Comparison of ENCODE assay signal across 8 cellular contexts in genomic region chr1:84506729-84507453, GRCh38. TPM values are rescaled to one million over a fixed set of nuclear protein-coding genes. Genes with fewer than 3 reads are reported as not detected.
DNase-seq lines count a peak whose midpoint lies in the region; ATAC-seq, FAIRE-seq and TF ChIP-seq lines count a peak whose summit lies in the region.

No MANE protein-coding gene starts in this region.

- 8 to 15% (median 15%) methylated on average over 26 of the region's 26 CpGs for WGBS in adipose tissue, 3 donors
- under 1% methylated on average over 13 of the region's 26 CpGs for WGBS in HepG2 (ENCODE audit: low lambda C conversion rate)

- H2AFZ ChIP-seq in HepG2 (ENCODE audit: low read length) = peak overlapping the region; percentile 34

- CTCF ChIA-PET in HepG2 (lab: Yijun Ruan, JAX; ENCODE audit: low intra/inter-chr PET ratio, low total read pairs) = no interaction called here

- no peak for TF ChIP-seq EP300 in HepG2 (IDR thresholded peaks at IDR 0.05; ENCODE audit: low read depth in 2 of 2, low read length in 2 of 2)
- no peak for TF ChIP-seq EP300 in HepG2 (CRISPR knock-in tag; IDR thresholded peaks at IDR 0.05; ENCODE audit: borderline replicate concordance)

- H3K27ac ChIP-seq in right atrium auricular region (peak overlapping the region; percentile 97 to 98), adipose tissue (ENCODE audit: low read depth, low read length) (peak overlapping the region; percentile 88), HepG2 (ENCODE audit: extremely low read length, insufficient read depth, low read length) (peak overlapping the region; percentile 99)

- H3K79me2 ChIP-seq in HepG2 (ENCODE audit: insufficient read depth, low read length) = peaks cover 41% of the 10 kb centered on the region

- peak overlapping the region; percentile 99 for H3K9ac ChIP-seq in HepG2 (ENCODE audit: insufficient read depth, low read depth, low read length)

- POLR2A ChIA-PET in HepG2 (lab: Yijun Ruan, JAX) = interaction anchor here (1.0 to 4.9 kb wide), 14 partner anchors 10 to 1064 kb away, joined by 3 to 90 read pairs (median 4); partner anchors contain the start of genes CTBS and RPF1

- H3K4me1 Mint-ChIP-seq in type B pancreatic cell (ENCODE audit: unreplicated experiment) = peaks cover 24% of the 10 kb centered on the region

- H3K27me3 Mint-ChIP-seq in type B pancreatic cell = no peaks in the 10 kb centered on the region

- TF ChIP-seq POLR2A in HepG2 (IDR thresholded peaks at IDR 0.05; ENCODE audit: insufficient read depth in 1 of 2, low read depth in 2 of 2, low read length in 2 of 2) = no peak

- H3K27me3 ChIP-seq in right atrium auricular region (no peaks in the 10 kb centered on the region), HepG2 (ENCODE audit: control insufficient read depth in 1 of 2, insufficient read depth in 2 of 2, low read length in 2 of 2) (no peaks in the 10 kb centered on the region)

- peak; percentile 26 for FAIRE-seq in HepG2 (lab: Jason Lieb, UNC)

- TF ChIP-seq CTCF in right atrium auricular region (IDR thresholded peaks at IDR 0.05) (no peak), HepG2 (CRISPR knock-in tag; IDR thresholded peaks at IDR 0.05) (peak; percentile 23; the same call in 1 of the 2 replicates), type B pancreatic cell (conservative IDR thresholded peaks at IDR 0.05) (no peak)

- H3K27ac Mint-ChIP-seq in type B pancreatic cell = peak overlapping the region; percentile 95

- peak overlapping the region; percentile 70 for H3K4me2 ChIP-seq in HepG2 (ENCODE audit: low read depth, low read length)

- no peak for TF ChIP-seq RAD21 in HepG2 (CRISPR knock-in tag; IDR thresholded peaks at IDR 0.05)

- H4K20me1 ChIP-seq in HepG2 (ENCODE audit: insufficient read depth, low read length) = peaks cover 30% of the 10 kb centered on the region

- H3K4me1 ChIP-seq in right atrium auricular region = peaks cover 0 to 36% of the 10 kb centered on the region in 2 donors
- H3K4me1 ChIP-seq in HepG2 (ENCODE audit: insufficient read depth, low read length) = peaks cover 46% of the 10 kb centered on the region

- H3K9me3 ChIP-seq in right atrium auricular region = peaks cover 0 to 7% of the 10 kb centered on the region in 2 donors
- H3K9me3 ChIP-seq in HepG2 (ENCODE audit: low read length) = no peaks in the 10 kb centered on the region

- H3K9me3 Mint-ChIP-seq in type B pancreatic cell = peaks cover 12% of the 10 kb centered on the region

- H3K4me3 ChIP-seq in right atrium auricular region = peak overlapping the region; percentile 81 to 82
- peak overlapping the region; percentile 92 to 97 (median 97) for H3K4me3 ChIP-seq in HepG2 (replicated peaks in 1 of 3; ENCODE audit: insufficient read depth in 1 of 3, low read depth in 2 of 3, low read length in 3 of 3)

- in situ Hi-C loops in HepG2 (cut with HindIII; ENCODE audit: extremely low pct_ligation_motif_present, low pct_unique_long_range_greater_than_20kb) = loop anchor here (5.0 kb wide), 1 partner anchor 65 kb away; the partner anchor contains the start of gene CTBS

- peaks cover 9% of the 10 kb centered on the region for H3K36me3 Mint-ChIP-seq in type B pancreatic cell

- TSS peak; percentile 52 for BruUV-seq in HepG2 (replicated peaks; lab: Mats Ljungman, UMichigan)

- peak overlapping the region; percentile 94 for H3K4me3 Mint-ChIP-seq in type B pancreatic cell

- no peak for DNase-seq in right atrium auricular region (ENCODE audit: low spot score)
- no peak for DNase-seq in Right ventricle myocardium inferior (ENCODE audit: missing footprints)
- no peak for DNase-seq in HepG2 (ENCODE audit: low spot score)
- no peak for DNase-seq in type B pancreatic cell (ENCODE audit: extremely low spot score, unreplicated experiment)
- no peak for DNase-seq in NCI-H69 (lab: John Stamatoyannopoulos, UW)
- DNase-seq in NCI-H1092 (lab: John Stamatoyannopoulos, UW) = no peak

- intact Hi-C loops in Right ventricle myocardium inferior (cut with DNase I) = loop anchor here (1.0 to 10.0 kb wide), 4 partner anchors 28 to 184 kb away; partner anchors contain the start of genes RPF1 and SSX2IP
- intact Hi-C loops in HepG2 (cut with micrococcal nuclease; ENCODE audit: unreplicated experiment) = loop anchor here (2.0 to 5.0 kb wide), 2 partner anchors 35 to 68 kb away; partner anchors contain the start of gene CTBS

- ATAC-seq in Right ventricle myocardium inferior = no peak
- ATAC-seq in HepG2 = no peak
- no peak for ATAC-seq in HG03025 (IDR thresholded peaks at IDR 0.05; ENCODE audit: low FRiP score, unreplicated experiment)

- no peaks in the 10 kb centered on the region for H3K36me3 ChIP-seq in right atrium auricular region
- peaks cover 0 to 2% of the 10 kb centered on the region in 2 experiments; a peak in 1 of 5 replicates for H3K36me3 ChIP-seq in HepG2 (replicated peaks in 1 of 2; ENCODE audit: control insufficient read depth in 1 of 2, insufficient read depth in 2 of 2, low read length in 2 of 2)

RNA-seq across cellular contexts. Expression of gene GNG5, which starts 0.5 kb away (rescaled TPM):
- 100 to 1,000 TPM; 143 to 198 TPM for total RNA-seq in right atrium auricular region
- 182 TPM for total RNA-seq in Right ventricle myocardium inferior
- polyA plus RNA-seq in adipose tissue = 100 to 1,000 TPM in 2 of 3 donors, 10 to 100 TPM in 1; 73.4 to 170 (median 136) TPM
- total RNA-seq in HepG2 (2016; rRNA removed; fragmentation: Illumina TruSeq; extraction: Trizol) = 137 and 176 TPM in 2 replicates
- 111 and 162 TPM in 2 replicates for total RNA-seq in HepG2 (2016; cell fraction: cytosol; rRNA removed; fragmentation: Illumina TruSeq; extraction: Trizol; ENCODE audit: low read depth)
- total RNA-seq in HepG2 (2016; cell fraction: insoluble cytoplasmic fraction; rRNA removed; fragmentation: Illumina TruSeq; extraction: Trizol) = 135 and 157 TPM in 2 replicates
- 165 and 190 TPM in 2 replicates for total RNA-seq in HepG2 (2016; cell fraction: membrane; rRNA removed; fragmentation: Illumina TruSeq; extraction: Trizol)
- 98.7 and 103 TPM in 2 replicates for total RNA-seq in HepG2 (2016; cell fraction: nucleus; rRNA removed; fragmentation: Illumina TruSeq; extraction: Trizol)
- polyA plus RNA-seq in HepG2 (2011; rRNA removed) = 84.5 and 103 TPM in 2 replicates
- 72.2 and 82.3 TPM in 2 replicates for polyA plus RNA-seq in HepG2 (2011; cell fraction: cytosol; rRNA removed)
- 31.6 and 37.4 TPM in 2 replicates for polyA plus RNA-seq in HepG2 (2011; cell fraction: nucleus; rRNA removed)
- 267 and 273 TPM in 2 replicates for polyA plus RNA-seq in HepG2 (2012)
- 391 and 599 TPM in 2 replicates for polyA plus RNA-seq in HepG2 (2016; cell fraction: cytosol; fragmentation: Illumina TruSeq; extraction: Trizol; ENCODE audit: low read depth)
- polyA plus RNA-seq in HepG2 (2016; cell fraction: insoluble cytoplasmic fraction; fragmentation: Illumina TruSeq; extraction: Trizol; ENCODE audit: low read depth) = 441 and 499 TPM in 2 replicates
- polyA plus RNA-seq in HepG2 (2016; cell fraction: membrane; fragmentation: Illumina TruSeq; extraction: Trizol; ENCODE audit: low read depth) = 465 and 566 TPM in 2 replicates
- 331 and 334 TPM in 2 replicates for polyA plus RNA-seq in HepG2 (2016; cell fraction: nucleus; fragmentation: Illumina TruSeq; extraction: Trizol; ENCODE audit: insufficient read depth, low read depth)
- 19.2 and 23.2 TPM in 2 replicates for polyA minus RNA-seq in HepG2 (2011; rRNA and poly(A)+ RNA removed; ENCODE audit: low replicate concordance)
- 44.8 and 47.3 TPM in 2 replicates for polyA minus RNA-seq in HepG2 (2011; cell fraction: cytosol; rRNA and poly(A)+ RNA removed)
- polyA minus RNA-seq in HepG2 (2011; cell fraction: nucleus; rRNA and poly(A)+ RNA removed) = 31.7 and 40.7 TPM in 2 replicates
- 114 and 125 TPM in 2 replicates for total RNA-seq in type B pancreatic cell (ENCODE audit: low replicate concordance)

RNA-seq across cellular contexts. Expression of gene SPATA1, which starts 0.7 kb away (rescaled TPM):
- 1 to 10 TPM in 1 of 2 donors, under 1 TPM in 1; 0.67 to 1.5 TPM for total RNA-seq in right atrium auricular region
- total RNA-seq in Right ventricle myocardium inferior = 0.92 TPM
- under 1 TPM in 2 of 3 donors, not detected in 1; 0.18 to 0.28 TPM for polyA plus RNA-seq in adipose tissue
- 1.1 and 1.4 TPM in 2 replicates for total RNA-seq in HepG2 (2016; rRNA removed; fragmentation: Illumina TruSeq; extraction: Trizol)
- total RNA-seq in HepG2 (2016; cell fraction: cytosol; rRNA removed; fragmentation: Illumina TruSeq; extraction: Trizol; ENCODE audit: low read depth) = 1.5 and 2.6 TPM in 2 replicates
- 1.5 and 1.7 TPM in 2 replicates for total RNA-seq in HepG2 (2016; cell fraction: insoluble cytoplasmic fraction; rRNA removed; fragmentation: Illumina TruSeq; extraction: Trizol)
- total RNA-seq in HepG2 (2016; cell fraction: membrane; rRNA removed; fragmentation: Illumina TruSeq; extraction: Trizol) = 1.4 and 1.8 TPM in 2 replicates
- total RNA-seq in HepG2 (2016; cell fraction: nucleus; rRNA removed; fragmentation: Illumina TruSeq; extraction: Trizol) = 4.6 and 6.0 TPM in 2 replicates
- polyA plus RNA-seq in HepG2 (2011; rRNA removed) = 0.70 and 0.93 TPM in 2 replicates
- 0.40 TPM in 2 replicates for polyA plus RNA-seq in HepG2 (2011; cell fraction: cytosol; rRNA removed)
- polyA plus RNA-seq in HepG2 (2011; cell fraction: nucleus; rRNA removed) = 0.56 and 1.9 TPM in 2 replicates
- polyA plus RNA-seq in HepG2 (2012) = 0.61 and 0.76 TPM in 2 replicates
- 0.62 and 0.69 TPM in 2 replicates for polyA plus RNA-seq in HepG2 (2016; cell fraction: cytosol; fragmentation: Illumina TruSeq; extraction: Trizol; ENCODE audit: low read depth)
- 1.3 TPM in 2 replicates for polyA plus RNA-seq in HepG2 (2016; cell fraction: insoluble cytoplasmic fraction; fragmentation: Illumina TruSeq; extraction: Trizol; ENCODE audit: low read depth)
- 0.56 and 0.57 TPM in 2 replicates for polyA plus RNA-seq in HepG2 (2016; cell fraction: membrane; fragmentation: Illumina TruSeq; extraction: Trizol; ENCODE audit: low read depth)
- 3.9 and 5.5 TPM in 2 replicates for polyA plus RNA-seq in HepG2 (2016; cell fraction: nucleus; fragmentation: Illumina TruSeq; extraction: Trizol; ENCODE audit: insufficient read depth, low read depth)
- polyA minus RNA-seq in HepG2 (2011; rRNA and poly(A)+ RNA removed; ENCODE audit: low replicate concordance) = 0.52 TPM in 1 of 2 replicates, not detected in the other
- not detected in 2 replicates for polyA minus RNA-seq in HepG2 (2011; cell fraction: cytosol; rRNA and poly(A)+ RNA removed)
- polyA minus RNA-seq in HepG2 (2011; cell fraction: nucleus; rRNA and poly(A)+ RNA removed) = 6.2 and 8.1 TPM in 2 replicates
- 0.67 and 1.8 TPM in 2 replicates for total RNA-seq in type B pancreatic cell (ENCODE audit: low replicate concordance)

RNA-seq across cellular contexts. Expression of gene RPF1, which starts 27.8 kb away (rescaled TPM):
- total RNA-seq in right atrium auricular region (10 to 100 TPM; 39.0 to 41.5 TPM), Right ventricle myocardium inferior (34.2 TPM), HepG2 (2016; rRNA removed; fragmentation: Illumina TruSeq; extraction: Trizol) (39.0 and 58.4 TPM in 2 replicates), type B pancreatic cell (ENCODE audit: low replicate concordance) (29.5 and 34.1 TPM in 2 replicates)
- polyA plus RNA-seq in adipose tissue (10 to 100 TPM; 18.0 to 27.6 (median 27.1) TPM), HepG2 (2011; rRNA removed) (18.0 and 23.0 TPM in 2 replicates)
- total RNA-seq in HepG2 (2016; cell fraction: cytosol; rRNA removed; fragmentation: Illumina TruSeq; extraction: Trizol; ENCODE audit: low read depth) = 11.4 and 13.2 TPM in 2 replicates
- total RNA-seq in HepG2 (2016; cell fraction: insoluble cytoplasmic fraction; rRNA removed; fragmentation: Illumina TruSeq; extraction: Trizol) = 41.0 and 60.2 TPM in 2 replicates
- 14.7 and 18.8 TPM in 2 replicates for total RNA-seq in HepG2 (2016; cell fraction: membrane; rRNA removed; fragmentation: Illumina TruSeq; extraction: Trizol)
- total RNA-seq in HepG2 (2016; cell fraction: nucleus; rRNA removed; fragmentation: Illumina TruSeq; extraction: Trizol) = 23.2 and 24.9 TPM in 2 replicates
- 8.8 and 12.7 TPM in 2 replicates for polyA plus RNA-seq in HepG2 (2011; cell fraction: cytosol; rRNA removed)
- polyA plus RNA-seq in HepG2 (2011; cell fraction: nucleus; rRNA removed) = 5.6 and 6.2 TPM in 2 replicates
- 16.9 and 23.4 TPM in 2 replicates for polyA plus RNA-seq in HepG2 (2012)
- 7.7 and 8.5 TPM in 2 replicates for polyA plus RNA-seq in HepG2 (2016; cell fraction: cytosol; fragmentation: Illumina TruSeq; extraction: Trizol; ENCODE audit: low read depth)
- 63.0 and 69.9 TPM in 2 replicates for polyA plus RNA-seq in HepG2 (2016; cell fraction: insoluble cytoplasmic fraction; fragmentation: Illumina TruSeq; extraction: Trizol; ENCODE audit: low read depth)
- polyA plus RNA-seq in HepG2 (2016; cell fraction: membrane; fragmentation: Illumina TruSeq; extraction: Trizol; ENCODE audit: low read depth) = 8.8 and 11.0 TPM in 2 replicates
- 31.5 and 32.8 TPM in 2 replicates for polyA plus RNA-seq in HepG2 (2016; cell fraction: nucleus; fragmentation: Illumina TruSeq; extraction: Trizol; ENCODE audit: insufficient read depth, low read depth)
- 1.8 and 7.1 TPM in 2 replicates for polyA minus RNA-seq in HepG2 (2011; rRNA and poly(A)+ RNA removed; ENCODE audit: low replicate concordance)
- 6.5 and 7.5 TPM in 2 replicates for polyA minus RNA-seq in HepG2 (2011; cell fraction: cytosol; rRNA and poly(A)+ RNA removed)
- polyA minus RNA-seq in HepG2 (2011; cell fraction: nucleus; rRNA and poly(A)+ RNA removed) = 18.3 and 21.5 TPM in 2 replicates
